ENCODE assay signal across 24 cellular contexts in genomic region chr6:112660626-112661025, GRCh38.
"Had no signal": no experiment of that assay in that cellular context is flagged by ENCODE, and none has a peak within 500 bp of the region (broad histone marks: within the 10 kb centered on the region; RNA-seq: fewer than 3 reads in every experiment).

No MANE protein-coding gene starts in this region.

- DNase-seq: hippocampal formation; kidney; left colon; left lung; lower lobe of right lung; mammary epithelial cell; mesenchymal stem cell; naive B cell; natural killer cell; nephron progenitor cell; ovary; retina; right cardiac atrium; stimulated activated CD4-positive, alpha-beta T cell treated with anti-CD3 and anti-CD28 coated beads, Interleukin-12 subunit alpha, Interleukin-12 subunit beta, amount 100 ng/mL, for 4 hours; stimulated activated CD4-positive, alpha-beta T cell treated with anti-CD3 and anti-CD28 coated beads, Interleukin-15, amount 100 ng/mL, for 24 hours; stimulated activated CD4-positive, alpha-beta T cell treated with anti-CD3 and anti-CD28 coated beads, Interleukin-2, amount 100 ng/mL, for 24 hours; stimulated activated CD4-positive, alpha-beta T cell treated with anti-CD3 and anti-CD28 coated beads, Interleukin-4, amount 100 ng/mL, for 1 hour; stimulated activated naive B cell treated with anti-CD40 and anti-IgM and Interleukin-4, amounts not matched to agents 10 μg/mL and 1 μg/mL and 100 μg/mL, for 72 hours; substantia nigra; upper lobe of left lung had no signal

- H3K9me3 ChIP-seq: left lung, lower lobe of right lung, ovary, tibial nerve, upper lobe of left lung, vagina had no signal

- H3K27ac ChIP-seq: left lung, lower lobe of right lung, ovary, skin epidermis, tibial nerve, upper lobe of left lung, vagina had no signal

- H3K4me3 ChIP-seq: left lung, lower lobe of right lung, ovary, skin epidermis, tibial nerve, upper lobe of left lung, vagina had no signal

- FAIRE-seq: kidney had no signal

- H3K4me1 ChIP-seq: left lung, lower lobe of right lung, tibial nerve, upper lobe of left lung, vagina had no signal

- H3K36me3 ChIP-seq: left lung, lower lobe of right lung, ovary, tibial nerve, upper lobe of left lung, vagina had no signal

- ATAC-seq: left colon; left lung; lower lobe of right lung; natural killer cell; right cardiac atrium; sciatic nerve; stimulated activated naive B cell treated with anti-CD40 and anti-IgM and Interleukin-4, amounts not matched to agents 10 μg/mL and 1 μg/mL and 100 μg/mL, for 72 hours had no signal

- H3K27me3 ChIP-seq: left lung, ovary, tibial nerve, upper lobe of left lung, vagina had no signal
